In the genomic region with DNA sequence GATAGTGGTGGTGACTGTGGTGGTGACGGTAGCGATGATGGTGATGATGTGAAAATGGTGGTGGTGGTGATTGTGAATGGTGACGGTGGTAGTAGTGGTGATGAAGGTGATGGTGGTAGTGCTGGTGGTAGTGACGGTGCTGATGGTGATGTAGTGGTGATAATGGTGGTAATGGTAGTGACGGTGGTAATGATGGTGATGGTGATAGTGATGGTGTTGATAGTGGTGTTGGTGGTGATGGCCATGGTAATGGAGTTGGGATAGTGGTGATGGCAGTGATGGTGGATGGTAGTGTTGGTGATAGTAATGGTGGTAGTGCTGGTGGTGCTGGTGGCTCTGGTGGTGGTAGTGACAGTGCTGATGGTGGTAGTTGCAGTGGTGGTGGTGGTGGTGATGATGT, we compare ENCODE assay signal across 23 cellular contexts. TPM values are rescaled to one million over a fixed set of nuclear protein-coding genes. Genes with fewer than 3 reads are reported as not detected.
DNase-seq lines count a peak whose midpoint lies in the region; ATAC-seq, FAIRE-seq and TF ChIP-seq lines count a peak whose summit lies in the region.
"Had no signal": no experiment of that assay in that cellular context is flagged by ENCODE, and none has a peak within 500 bp of the region (broad histone marks: within the 10 kb centered on the region; RNA-seq: fewer than 3 reads in every experiment).

No MANE protein-coding gene starts in this region.

- H4K20me1 ChIP-seq in HepG2 (ENCODE audit: insufficient read depth, low read length) (no peaks in the 10 kb centered on the region), H1 (replicated peaks in 1 of 2; ENCODE audit: control insufficient read depth in 1 of 2, insufficient read depth in 2 of 2, low read length in 2 of 2) (peaks cover 0 to 4% of the 10 kb centered on the region in 2 experiments)

- no peak overlapping the region for H2BK12ac ChIP-seq in H1 (ENCODE audit: low read depth, low read length)

- CTCF ChIA-PET in HepG2 (lab: Yijun Ruan, JAX; ENCODE audit: low intra/inter-chr PET ratio, low total read pairs) (no interaction called here), H1 (lab: Charles Lee; ENCODE audit: partially characterized antibody) (no interaction called here)

- DNase-seq in HepG2 (ENCODE audit: low spot score) (no peak), right lobe of liver (no peak), H1 (ENCODE audit: low read depth in 1 of 2, low spot score in 2 of 2) (no peak), urothelium cell line (ENCODE audit: low spot score) (no peak), A172 (ENCODE audit: low spot score) (no peak)
- DNase-seq: ACHN; AML-193; Calu3; CD4-positive, alpha-beta memory T cell; COR-L47; DMS53; DND-41; GM23248; H9; HFFc6 had no signal

- no peak overlapping the region for H2AK5ac ChIP-seq in H1 (ENCODE audit: low read depth, low read length)

- TF ChIP-seq CTCF in HepG2 (CRISPR knock-in tag; IDR thresholded peaks at IDR 0.05), result no peak
- no peak for TF ChIP-seq CTCF in right lobe of liver (IDR thresholded peaks at IDR 0.05)
- TF ChIP-seq CTCF in H1 (IDR thresholded peaks at IDR 0.05; ENCODE audit: control extremely low read depth in 1 of 3, insufficient read depth in 1 of 3, low read depth in 1 of 3, low read length in 3 of 3), result no peak

- H3K18ac ChIP-seq in H1 (ENCODE audit: extremely low read depth, low read length), result no peak overlapping the region

- no peak overlapping the region for H2BK20ac ChIP-seq in H1 (ENCODE audit: low read length)

- ATAC-seq in HepG2, result no peak
- no peak for ATAC-seq in right lobe of liver
- no peak for ATAC-seq in HG03139 (IDR thresholded peaks at IDR 0.05; ENCODE audit: unreplicated experiment)
- ATAC-seq: A549, HCT116 had no signal

- H3K4me2 ChIP-seq in HepG2 (ENCODE audit: low read depth, low read length) (no peak overlapping the region), H1 (ENCODE audit: insufficient read depth in 1 of 2, low read depth in 2 of 2, low read length in 2 of 2) (no peak overlapping the region)
- H3K4me2 ChIP-seq: A549 had no signal

- TF ChIP-seq EP300 in HepG2 (IDR thresholded peaks at IDR 0.05; ENCODE audit: low read depth in 2 of 2, low read length in 2 of 2), result no peak
- no peak for TF ChIP-seq EP300 in HepG2 (CRISPR knock-in tag; IDR thresholded peaks at IDR 0.05; ENCODE audit: borderline replicate concordance)
- TF ChIP-seq EP300 in H1 (IDR thresholded peaks at IDR 0.05; ENCODE audit: borderline replicate concordance in 1 of 2, low read depth in 2 of 2, low read length in 2 of 2), result no peak

- no peak overlapping the region for H4K5ac ChIP-seq in H1 (ENCODE audit: insufficient read length, low read depth, low read length)

- H3K23ac ChIP-seq in H1 (ENCODE audit: insufficient read length), result no peak overlapping the region

- POLR2A ChIA-PET in HepG2 (lab: Yijun Ruan, JAX), result no interaction called here
- POLR2A ChIA-PET in H1 (lab: Charles Lee; ENCODE audit: partially characterized antibody), result no interaction called here

- 39% methylated on average over 5 of the region's 5 CpGs for WGBS in HepG2 (ENCODE audit: low lambda C conversion rate)
- 72% methylated on average over 5 of the region's 5 CpGs for WGBS in right lobe of liver (ENCODE audit: insufficient coverage, low coverage, low lambda C conversion rate, missing lambda C conversion rate)
- WGBS in H1 (ENCODE audit: extremely low coverage in 1 of 2, insufficient coverage in 1 of 2, insufficient read length in 1 of 2, insufficient replicate concordance in 2 of 2, low coverage in 1 of 2, low lambda C conversion rate in 2 of 2, missing lambda C conversion rate in 1 of 2), 2 experiments, result 93% methylated on average over 5 of the region's 5 CpGs; no CpG with 5 or more reads in 1 of the 2 experiments

- TF ChIP-seq RAD21 in HepG2 (CRISPR knock-in tag; IDR thresholded peaks at IDR 0.05), result no peak
- no peak for TF ChIP-seq RAD21 in H1 (IDR thresholded peaks at IDR 0.05 in 1 of 2, conservative IDR thresholded peaks at IDR 0.05 in 1 of 2; ENCODE audit: low read depth in 2 of 2, low read length in 2 of 2)

- no TSS peak for BruUV-seq in HepG2 (replicated peaks; lab: Mats Ljungman, UMichigan)

- no peaks in the 10 kb centered on the region for H3K79me2 ChIP-seq in HepG2 (ENCODE audit: insufficient read depth, low read length)
- H3K79me2 ChIP-seq in H1 (ENCODE audit: control insufficient read depth in 1 of 2, insufficient read depth in 2 of 2, low read length in 2 of 2), result no peaks in the 10 kb centered on the region; a peak in 1 of 4 replicates

- H3K4me3 ChIP-seq in HepG2 (replicated peaks in 1 of 3; ENCODE audit: insufficient read depth in 1 of 3, low read depth in 2 of 3, low read length in 3 of 3), result no peak overlapping the region
- no peak overlapping the region for H3K4me3 ChIP-seq in right lobe of liver
- H3K4me3 ChIP-seq in H1 (ENCODE audit: extremely low read depth in 1 of 4, insufficient read depth in 2 of 4, low read depth in 3 of 4, low read length in 4 of 4), result no peak overlapping the region
- H3K4me3 ChIP-seq: A549, GM23248 had no signal

- H3K56ac ChIP-seq in H1 (replicated peaks; ENCODE audit: insufficient read length, low read depth, low read length), result peak overlapping the region; percentile 24

- H3K4me1 ChIP-seq in HepG2 (ENCODE audit: insufficient read depth, low read length) (no peaks in the 10 kb centered on the region), right lobe of liver (no peaks in the 10 kb centered on the region), H1 (replicated peaks in 1 of 4; ENCODE audit: control insufficient read depth in 3 of 4, insufficient read depth in 4 of 4, low read length in 3 of 4) (peaks cover 0 to 2% (median 0%) of the 10 kb centered on the region in 4 experiments; a peak in 1 of 7 replicates)
- H3K4me1 ChIP-seq: A549 had no signal

- H3K9ac ChIP-seq in HepG2 (ENCODE audit: insufficient read depth, low read depth, low read length) (no peak overlapping the region), H1 (replicated peaks in 1 of 4; ENCODE audit: extremely low read depth in 1 of 4, low read depth in 3 of 4, low read length in 3 of 4) (no peak overlapping the region)
- H3K9ac ChIP-seq: GM23248 had no signal

- in situ Hi-C loops in HepG2 (cut with HindIII; ENCODE audit: extremely low pct_ligation_motif_present, low pct_unique_long_range_greater_than_20kb), result no loop called here

- H3K79me1 ChIP-seq in H1 (ENCODE audit: low read depth, low read length), result no peaks in the 10 kb centered on the region

- intact Hi-C loops in HepG2 (cut with micrococcal nuclease; ENCODE audit: unreplicated experiment) (loop anchor here (10.0 kb wide), 1 partner anchor 987 kb away; no protein-coding TSS in a partner anchor), right lobe of liver (cut with DNase I) (no loop called here)

- H3K9me3 ChIP-seq in HepG2 (ENCODE audit: low read length) (0 out of 2 replicates have a peak, but pooled peaks cover 6% of the 10 kb centered on the region), right lobe of liver (no peaks in the 10 kb centered on the region), H1 (ENCODE audit: insufficient read depth in 2 of 2, low read depth in 1 of 2, low read length in 1 of 2) (no peaks in the 10 kb centered on the region)
- H3K9me3 ChIP-seq: A549 had no signal

- H2AFZ ChIP-seq in HepG2 (ENCODE audit: low read length) (no peak overlapping the region), H1 (ENCODE audit: low read length) (no peak overlapping the region)
- H2AFZ ChIP-seq: GM23248 had no signal

- no peak overlapping the region for H4K91ac ChIP-seq in H1 (replicated peaks; ENCODE audit: insufficient read length, low read length)

- no peak overlapping the region for H2BK5ac ChIP-seq in H1 (ENCODE audit: low read depth, low read length)

- H3K27me3 ChIP-seq in HepG2 (ENCODE audit: control insufficient read depth in 1 of 2, insufficient read depth in 2 of 2, low read length in 2 of 2), result no peaks in the 10 kb centered on the region
- no peaks in the 10 kb centered on the region for H3K27me3 ChIP-seq in right lobe of liver
- H3K27me3 ChIP-seq in H1 (replicated peaks in 1 of 4; ENCODE audit: control insufficient read depth in 3 of 4, extremely low read depth in 1 of 4, insufficient read depth in 3 of 4, low read length in 3 of 4), result no peaks in the 10 kb centered on the region

- TF ChIP-seq POLR2A in HepG2 (IDR thresholded peaks at IDR 0.05; ENCODE audit: insufficient read depth in 1 of 2, low read depth in 2 of 2, low read length in 2 of 2), result no peak
- no peak for TF ChIP-seq POLR2A in right lobe of liver (IDR thresholded peaks at IDR 0.05)
- TF ChIP-seq POLR2A in H1 (IDR thresholded peaks at IDR 0.05; ENCODE audit: control extremely low read depth in 1 of 2, low read depth in 2 of 2, low read length in 2 of 2), result no peak

- H2BK120ac ChIP-seq in H1 (replicated peaks; ENCODE audit: low read depth, low read length), result no peak overlapping the region

- peaks cover 5% of the 10 kb centered on the region; the same call in 1 of the 2 replicates for H3K23me2 ChIP-seq in H1 (ENCODE audit: low read depth, low read length)

- no peak overlapping the region for H4K8ac ChIP-seq in H1 (ENCODE audit: extremely low read depth, insufficient read depth, low read length)

- H3K36me3 ChIP-seq in HepG2 (replicated peaks in 1 of 2; ENCODE audit: control insufficient read depth in 1 of 2, insufficient read depth in 2 of 2, low read length in 2 of 2), result no peaks in the 10 kb centered on the region
- H3K36me3 ChIP-seq in right lobe of liver, result no peaks in the 10 kb centered on the region
- H3K36me3 ChIP-seq in H1 (ENCODE audit: control insufficient read depth in 2 of 4, insufficient read depth in 4 of 4, low read length in 3 of 4), result no peaks in the 10 kb centered on the region

- H3K27ac ChIP-seq in HepG2 (ENCODE audit: extremely low read length, insufficient read depth, low read length), result no peak overlapping the region
- H3K27ac ChIP-seq in right lobe of liver, result no peak overlapping the region
- no peak overlapping the region for H3K27ac ChIP-seq in H1 (ENCODE audit: low read depth, low read length)
- H3K27ac ChIP-seq: 22Rv1, A549, GM23248 had no signal

- H3K4ac ChIP-seq in H1 (replicated peaks; ENCODE audit: insufficient read length, low read depth, low read length), result no peak overlapping the region

- FAIRE-seq in HepG2 (lab: Jason Lieb, UNC) (no peak), H1 (lab: Jason Lieb, UNC) (no peak), urothelium cell line (lab: Jason Lieb, UNC) (peak; percentile 97)
- FAIRE-seq: A549, G401.6, GM19239 had no signal

- no peak overlapping the region for H2BK15ac ChIP-seq in H1 (ENCODE audit: low read length)

- no peak overlapping the region for H3K14ac ChIP-seq in H1 (ENCODE audit: insufficient read length)

RNA-seq across cellular contexts. Expression of gene RBFOX1, which starts 14.7 kb away (rescaled TPM):
- total RNA-seq in HepG2 (2016; rRNA removed; fragmentation: Illumina TruSeq; extraction: Trizol), result not detected in 2 replicates
- total RNA-seq in HepG2 (2016; cell fraction: cytosol; rRNA removed; fragmentation: Illumina TruSeq; extraction: Trizol; ENCODE audit: low read depth), result not detected in 2 replicates
- not detected in 2 replicates for total RNA-seq in HepG2 (2016; cell fraction: insoluble cytoplasmic fraction; rRNA removed; fragmentation: Illumina TruSeq; extraction: Trizol)
- not detected in 2 replicates for total RNA-seq in HepG2 (2016; cell fraction: membrane; rRNA removed; fragmentation: Illumina TruSeq; extraction: Trizol)
- not detected in 2 replicates for total RNA-seq in HepG2 (2016; cell fraction: nucleus; rRNA removed; fragmentation: Illumina TruSeq; extraction: Trizol)
- polyA plus RNA-seq in HepG2 (2011; rRNA removed), result not detected in 2 replicates
- polyA plus RNA-seq in HepG2 (2011; cell fraction: cytosol; rRNA removed), result not detected in 2 replicates
- polyA plus RNA-seq in HepG2 (2011; cell fraction: nucleus; rRNA removed), result not detected in 2 replicates
- polyA plus RNA-seq in HepG2 (2012), result not detected in 2 replicates
- polyA plus RNA-seq in HepG2 (2016; cell fraction: cytosol; fragmentation: Illumina TruSeq; extraction: Trizol; ENCODE audit: low read depth), result not detected in 2 replicates
- polyA plus RNA-seq in HepG2 (2016; cell fraction: insoluble cytoplasmic fraction; fragmentation: Illumina TruSeq; extraction: Trizol; ENCODE audit: low read depth), result not detected in 2 replicates
- polyA plus RNA-seq in HepG2 (2016; cell fraction: membrane; fragmentation: Illumina TruSeq; extraction: Trizol; ENCODE audit: low read depth), result not detected in 2 replicates
- not detected in 2 replicates for polyA plus RNA-seq in HepG2 (2016; cell fraction: nucleus; fragmentation: Illumina TruSeq; extraction: Trizol; ENCODE audit: insufficient read depth, low read depth)
- polyA minus RNA-seq in HepG2 (2011; rRNA and poly(A)+ RNA removed; ENCODE audit: low replicate concordance), result not detected in 2 replicates
- not detected in 2 replicates for polyA minus RNA-seq in HepG2 (2011; cell fraction: cytosol; rRNA and poly(A)+ RNA removed)
- not detected in 2 replicates for polyA minus RNA-seq in HepG2 (2011; cell fraction: nucleus; rRNA and poly(A)+ RNA removed)
- under 1 TPM in 1 of 6 experiments, not detected in 5; 0.19 TPM for total RNA-seq in right lobe of liver
- total RNA-seq in H1 (2021; fragmentation: NEBNext Ultra II Directional; extraction: Animal tissue kit (Norgen Biotek cat#: 25700)), result 2.8 and 3.1 TPM in 2 replicates
- polyA plus RNA-seq in H1 (2011; rRNA removed), result 1.6 and 1.7 TPM in 2 replicates
- 0.83 TPM for polyA plus RNA-seq in H1 (2011; cell fraction: cytosol; rRNA removed)
- polyA plus RNA-seq in H1 (2011; cell fraction: nucleus; rRNA removed), result 4.7 TPM
- 2.2 to 2.5 TPM (median 2.3 TPM) in 4 replicates for polyA plus RNA-seq in H1 (2012, experiment 1 of 2)
- 0.62 TPM for polyA plus RNA-seq in H1 (2012, experiment 2 of 2)
- 0.99 TPM for polyA plus RNA-seq in H1 (2013, experiment 1 of 2)
- 1.2 TPM for polyA plus RNA-seq in H1 (2013, experiment 2 of 2)
- polyA minus RNA-seq in H1 (2011; rRNA and poly(A)+ RNA removed), result 4.4 and 5.5 TPM in 2 replicates
- polyA minus RNA-seq in H1 (2011; cell fraction: cytosol; rRNA and poly(A)+ RNA removed), result 1.5 TPM
- polyA minus RNA-seq in H1 (2011; cell fraction: nucleus; rRNA and poly(A)+ RNA removed), result 19.8 TPM
- not detected in 2 replicates for total RNA-seq in A172 (2014; rRNA removed; shearing (Covaris generic))
- total RNA-seq: Calu3; CD4-positive, alpha-beta memory T cell; GM23248; H4; HFFc6 had no signal
- polyA plus RNA-seq: A549; BJ; CD4-positive, alpha-beta memory T cell; GM23248 had no signal
